Comparison of ENCODE assay signal across 21 cellular contexts in genomic region chr6:14756370-14756769, GRCh38.
"Had no signal": no experiment of that assay in that cellular context is flagged by ENCODE, and none has a peak within 500 bp of the region (broad histone marks: within the 10 kb centered on the region; RNA-seq: fewer than 3 reads in every experiment).

No MANE protein-coding gene starts in this region.

- FAIRE-seq: endometrium, keratinocyte had no signal

- H3K27me3 ChIP-seq: colonic mucosa, sigmoid colon, transverse colon, uterus had no signal

- H3K4me1 ChIP-seq: sigmoid colon, uterus had no signal

- H3K36me3 Mint-ChIP-seq: naive thymus-derived CD8-positive, alpha-beta T cell had no signal

- H3K9me3 ChIP-seq: colonic mucosa, lower lobe of right lung, sigmoid colon, transverse colon, uterus had no signal

- H3K4me3 Mint-ChIP-seq: central memory CD8-positive, alpha-beta T cell; naive thymus-derived CD8-positive, alpha-beta T cell; WTC11 had no signal

- H3K27me3 Mint-ChIP-seq: central memory CD8-positive, alpha-beta T cell; naive thymus-derived CD8-positive, alpha-beta T cell had no signal

- H3K4me3 ChIP-seq: colonic mucosa, lower lobe of right lung, sigmoid colon, transverse colon, uterus had no signal

- H3K27ac Mint-ChIP-seq: WTC11 had no signal

- H3K36me3 ChIP-seq: colonic mucosa, lower lobe of right lung, sigmoid colon, transverse colon, uterus had no signal

- H3K9me3 Mint-ChIP-seq: central memory CD8-positive, alpha-beta T cell had no signal

- ATAC-seq: lower lobe of right lung; naive thymus-derived CD8-positive, alpha-beta T cell; WTC11 had no signal

- DNase-seq: activated CD4-positive, alpha-beta T cell treated with anti-CD3 and anti-CD28 coated beads for 4 hours; activated CD8-positive, alpha-beta memory T cell treated with anti-CD3 and anti-CD28 coated beads for 24 hours; activated effector memory CD4-positive, alpha-beta T cell treated with anti-CD3 and anti-CD28 coated beads, Interleukin-2, amount 50 U/mL, for 16 hours; aorta; colonic mucosa; erythroblast; foreskin melanocyte; glutamatergic neuron; hypothalamus; lower lobe of right lung; naive thymus-derived CD8-positive, alpha-beta T cell; nucleus accumbens; sigmoid colon; stimulated activated CD4-positive, alpha-beta T cell treated with anti-CD3 and anti-CD28 coated beads, Interleukin-4, amount 100 ng/mL, for 24 hours; stimulated activated naive CD4-positive, alpha-beta T cell treated with Interleukin-2 at 50 U/mL for 16 hours; transverse colon; uterus had no signal

- H3K27ac ChIP-seq: colonic mucosa, lower lobe of right lung, sigmoid colon, transverse colon, uterus had no signal
